In genomic region chr13:43878897-43879322, GRCh38 we compare ENCODE assay signal across 8 cellular contexts. TPM values are rescaled to one million over a fixed set of nuclear protein-coding genes. Genes with fewer than 3 reads are reported as not detected.
A peak's percentile ranks its signal among the peaks of the same experiment; 100 is the strongest.
DNase-seq lines count a peak whose midpoint lies in the region; ATAC-seq, FAIRE-seq and TF ChIP-seq lines count a peak whose summit lies in the region.

No MANE protein-coding gene starts in this region.

- TF ChIP-seq CTCF in C4-2B (conservative IDR thresholded peaks at IDR 0.05), result no peak

- no peaks in the 10 kb centered on the region for H3K36me3 ChIP-seq in SJCRH30

- H3K27me3 ChIP-seq in SJCRH30, result no peaks in the 10 kb centered on the region

- H3K4me3 ChIP-seq in SJCRH30 (peak overlapping the region; percentile 85), skin epidermis (peak overlapping the region; percentile 56 to 93 (median 75))

- DNase-seq in SJCRH30 (peak; percentile 52 to 65), cerebellar cortex (ENCODE audit: low spot score) (peak; percentile 21)
- DNase-seq in activated effector memory CD4-positive, alpha-beta T cell treated with anti-CD3 and anti-CD28 coated beads, Interleukin-2, amount 50 U/mL, for 16 hours, result no peak

- H3K4me1 ChIP-seq in SJCRH30, result no peaks in the 10 kb centered on the region

- no peaks in the 10 kb centered on the region for H3K9me3 ChIP-seq in SJCRH30 (replicated peaks)

- ATAC-seq in GM18868 (IDR thresholded peaks at IDR 0.05; ENCODE audit: unreplicated experiment) (peak; percentile 31), HG03097 (IDR thresholded peaks at IDR 0.05; ENCODE audit: low FRiP score, unreplicated experiment) (peak; percentile 36)

- peak; percentile 61 for FAIRE-seq in islet of Langerhans (lab: Jason Lieb, UNC)

- H3K27ac ChIP-seq in C4-2B, result peak overlapping the region; percentile 96
- peak overlapping the region; percentile 89 for H3K27ac ChIP-seq in SJCRH30
- peak overlapping the region; percentile 87 to 99 (median 97) for H3K27ac ChIP-seq in skin epidermis

RNA-seq across cellular contexts. Expression of gene CCDC122, which starts 0.6 kb away (rescaled TPM):
- 2.5 and 2.6 TPM in 2 replicates for total RNA-seq in SJCRH30 (2014; rRNA removed; shearing (Covaris generic))

RNA-seq across cellular contexts. Expression of gene LACC1, which starts 0.8 kb away (rescaled TPM):
- 0.63 and 0.73 TPM in 2 replicates for total RNA-seq in SJCRH30 (2014; rRNA removed; shearing (Covaris generic))
